7 cellular contexts compared by ENCODE assay signal in the genomic region with DNA sequence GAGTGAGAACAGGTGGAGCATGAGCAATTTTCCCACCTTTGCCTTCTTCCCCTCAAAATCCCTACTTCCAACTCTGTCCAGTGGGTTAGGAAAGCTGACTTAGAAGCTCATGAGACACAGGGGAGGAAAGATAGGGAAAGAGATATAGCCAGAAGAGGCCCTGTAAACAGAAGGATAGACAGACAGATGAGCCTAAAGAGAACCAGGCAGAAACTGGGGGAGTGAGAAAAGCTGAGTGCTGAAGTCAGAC. TPM values are rescaled to one million over a fixed set of nuclear protein-coding genes. Genes with fewer than 3 reads are reported as not detected.
DNase-seq lines count a peak whose midpoint lies in the region; ATAC-seq and TF ChIP-seq lines count a peak whose summit lies in the region.
"Had no signal": no experiment of that assay in that cellular context is flagged by ENCODE, and none has a peak within 500 bp of the region (broad histone marks: within the 10 kb centered on the region; RNA-seq: fewer than 3 reads in every experiment).

No MANE protein-coding gene starts in this region.

- peaks cover 0 to 5% (median 3%) of the 10 kb centered on the region in 7 donors for H3K9me3 Mint-ChIP-seq in CD14-positive monocyte

- peaks cover 37 to 47% (median 40%) of the 10 kb centered on the region in 3 donors for H3K27me3 Mint-ChIP-seq in CD14-positive monocyte (ENCODE audit: low read depth in 3 of 3)

- H3K9me3 ChIP-seq in adipocyte (ENCODE audit: control insufficient read depth, low read length) (no peaks in the 10 kb centered on the region), mucosa of rectum (ENCODE audit: control insufficient read depth in 2 of 2, low read length in 2 of 2) (no peaks in the 10 kb centered on the region)

- H3K27me3 ChIP-seq in adipocyte (replicated peaks; ENCODE audit: control insufficient read depth, insufficient read depth, low read length), result no peaks in the 10 kb centered on the region
- H3K27me3 ChIP-seq in mucosa of rectum (ENCODE audit: control insufficient read depth in 2 of 2, insufficient read depth in 2 of 2, low read length in 2 of 2), result peaks cover 4 to 5% of the 10 kb centered on the region in 2 donors

- no peak overlapping the region for H3K27ac Mint-ChIP-seq in CD14-positive monocyte

- H3K4me1 ChIP-seq in adipocyte (ENCODE audit: control insufficient read depth, insufficient read depth, low read length), result peaks cover 43% of the 10 kb centered on the region
- H3K4me1 ChIP-seq in mucosa of rectum (ENCODE audit: control insufficient read depth in 2 of 2, insufficient read depth in 2 of 2, low read length in 2 of 2), result peaks cover 25% of the 10 kb centered on the region in 2 donors

- H3K27ac ChIP-seq in mucosa of rectum (ENCODE audit: low read depth in 2 of 2, low read length in 2 of 2), result peak overlapping the region; percentile 0 to 24

- no peak for TF ChIP-seq CTCF in AG10803 (conservative IDR thresholded peaks at IDR 0.05; ENCODE audit: low read length)
- TF ChIP-seq CTCF in CD14-positive monocyte (IDR thresholded peaks at IDR 0.05), result no peak

- no peak for DNase-seq in AG10803 (ENCODE audit: low read depth)
- no peak for DNase-seq in adipocyte (ENCODE audit: low read depth)
- no peak for DNase-seq in head of caudate nucleus
- DNase-seq in CD14-positive monocyte (ENCODE audit: low spot score), result no peak
- DNase-seq: activated gamma-delta T cell had no signal

- H3K9ac ChIP-seq in adipocyte (ENCODE audit: low read length), result peak overlapping the region; percentile 20
- H3K9ac ChIP-seq in mucosa of rectum (ENCODE audit: low read depth in 1 of 2, low read length in 2 of 2), result peak overlapping the region in 1 of 2 donors; percentile 31

- H3K36me3 Mint-ChIP-seq in CD14-positive monocyte, result no peaks in the 10 kb centered on the region

- intact Hi-C loops in head of caudate nucleus (cut with DNase I), result no loop called here
- intact Hi-C loops in CD14-positive monocyte (cut with micrococcal nuclease), result no loop called here

- no peak for ATAC-seq in GM21528 (IDR thresholded peaks at IDR 0.05; ENCODE audit: low FRiP score, unreplicated experiment)

- H3K4me3 Mint-ChIP-seq in CD14-positive monocyte, result no peak overlapping the region

- peaks cover 6% of the 10 kb centered on the region for H3K4me1 Mint-ChIP-seq in CD14-positive monocyte

- peak overlapping the region; percentile 22; the same call in 1 of the 2 replicates for H3K4me3 ChIP-seq in AG10803 (ENCODE audit: low read length)
- H3K4me3 ChIP-seq in adipocyte (ENCODE audit: low read length), result no peak overlapping the region
- no peak overlapping the region for H3K4me3 ChIP-seq in mucosa of rectum (ENCODE audit: low read length in 2 of 2)

- peaks cover 10% of the 10 kb centered on the region for H3K36me3 ChIP-seq in adipocyte (ENCODE audit: control insufficient read depth, insufficient read depth, low read length, severe bottlenecking)
- no peaks in the 10 kb centered on the region for H3K36me3 ChIP-seq in mucosa of rectum (ENCODE audit: control insufficient read depth in 2 of 2, insufficient read depth in 2 of 2, low read length in 2 of 2)

RNA-seq across cellular contexts. Expression of a gene that starts 5.0 kb away (rescaled TPM):
- not detected for polyA plus RNA-seq in CD14-positive monocyte

RNA-seq across cellular contexts. Expression of a gene that starts 20.5 kb away (rescaled TPM):
- polyA plus RNA-seq in CD14-positive monocyte, result 10 to 100 TPM; 57.3 to 79.7 TPM

RNA-seq across cellular contexts. Expression of a gene that starts 32.6 kb away (rescaled TPM):
- 1 to 10 TPM; 2.5 to 3.7 TPM for polyA plus RNA-seq in CD14-positive monocyte

RNA-seq across cellular contexts. Expression of a gene that starts 48.2 kb away (rescaled TPM):
- 10 to 100 TPM; 44.1 to 44.4 TPM for polyA plus RNA-seq in CD14-positive monocyte

RNA-seq across cellular contexts. Expression of a gene that starts 57.3 kb away (rescaled TPM):
- polyA plus RNA-seq in CD14-positive monocyte, result 10 to 100 TPM; 57.6 to 61.8 TPM
